14 cellular contexts compared by ENCODE assay signal in genomic region chr2:70920367-70920715, GRCh38. TPM values are rescaled to one million over a fixed set of nuclear protein-coding genes. Genes with fewer than 3 reads are reported as not detected.
"Had no signal": no experiment of that assay in that cellular context is flagged by ENCODE, and none has a peak within 500 bp of the region (broad histone marks: within the 10 kb centered on the region; RNA-seq: fewer than 3 reads in every experiment).

No MANE protein-coding gene starts in this region.

- H3K9me3 ChIP-seq: body of pancreas, colonic mucosa, heart left ventricle, prostate gland, right atrium auricular region, transverse colon had no signal

- H3K36me3 Mint-ChIP-seq: activated CD4-positive, alpha-beta memory T cell treated with anti-CD3 and anti-CD28 coated beads for 36 hours had no signal

- H3K27me3 ChIP-seq: body of pancreas, colonic mucosa, right atrium auricular region had no signal

- H3K27ac Mint-ChIP-seq: activated CD4-positive, alpha-beta memory T cell treated with anti-CD3 and anti-CD28 coated beads for 36 hours; activated T-cell treated with anti-CD3 and anti-CD28 coated beads, Interleukin-2, amount 50 U/mL, for 72 hours; stimulated activated naive CD8-positive, alpha-beta T cell treated with anti-CD3 and anti-CD28 coated beads, Interleukin-15, Interleukin-2, amounts not matched to agents 100 ng/mL and 50 ng/mL, for 24 hours had no signal

- H3K4me3 Mint-ChIP-seq: activated CD4-positive, alpha-beta memory T cell treated with anti-CD3 and anti-CD28 coated beads for 36 hours; activated T-cell treated with anti-CD3 and anti-CD28 coated beads, Interleukin-2, amount 50 U/mL, for 72 hours; neural crest cell; stimulated activated naive CD8-positive, alpha-beta T cell treated with anti-CD3 and anti-CD28 coated beads, Interleukin-15, Interleukin-2, amounts not matched to agents 100 ng/mL and 50 ng/mL, for 24 hours had no signal

- H3K9me3 Mint-ChIP-seq: activated CD4-positive, alpha-beta memory T cell treated with anti-CD3 and anti-CD28 coated beads for 36 hours; activated T-cell treated with anti-CD3 and anti-CD28 coated beads, Interleukin-2, amount 50 U/mL, for 72 hours; stimulated activated naive CD8-positive, alpha-beta T cell treated with anti-CD3 and anti-CD28 coated beads, Interleukin-15, Interleukin-2, amounts not matched to agents 100 ng/mL and 50 ng/mL, for 24 hours had no signal

- H3K4me1 ChIP-seq: colonic mucosa, gastroesophageal sphincter, prostate gland, right atrium auricular region, transverse colon had no signal

- H3K36me3 ChIP-seq: colonic mucosa, gastroesophageal sphincter, heart left ventricle, left ventricle myocardium inferior, prostate gland, right atrium auricular region, transverse colon had no signal

- H3K27ac ChIP-seq: colonic mucosa, gastroesophageal sphincter, heart left ventricle, left ventricle myocardium inferior, prostate gland, right atrium auricular region, skin epidermis, transverse colon had no signal

- H3K4me3 ChIP-seq: body of pancreas, colonic mucosa, gastroesophageal sphincter, heart left ventricle, left ventricle myocardium inferior, prostate gland, right atrium auricular region, skin epidermis, transverse colon had no signal

RNA-seq across cellular contexts. Expression of gene ATP6V1B1, which starts 15.4 kb away (rescaled TPM):
- total RNA-seq: activated CD4-positive, alpha-beta memory T cell treated with anti-CD3 and anti-CD28 coated beads for 36 hours; activated T-cell treated with anti-CD3 and anti-CD28 coated beads, Interleukin-2, amount 50 U/mL, for 72 hours; colonic mucosa; left ventricle myocardium inferior; right atrium auricular region; transverse colon had no signal

RNA-seq across cellular contexts. Expression of gene VAX2, which starts 20.0 kb away (rescaled TPM):
- total RNA-seq: activated CD4-positive, alpha-beta memory T cell treated with anti-CD3 and anti-CD28 coated beads for 36 hours; activated T-cell treated with anti-CD3 and anti-CD28 coated beads, Interleukin-2, amount 50 U/mL, for 72 hours; colonic mucosa; transverse colon had no signal
- polyA plus RNA-seq: mammary epithelial cell had no signal

RNA-seq across cellular contexts. Expression of gene ANKRD53, which starts 58.1 kb away (rescaled TPM):
- total RNA-seq: activated CD4-positive, alpha-beta memory T cell treated with anti-CD3 and anti-CD28 coated beads for 36 hours had no signal
